In the genomic region with DNA sequence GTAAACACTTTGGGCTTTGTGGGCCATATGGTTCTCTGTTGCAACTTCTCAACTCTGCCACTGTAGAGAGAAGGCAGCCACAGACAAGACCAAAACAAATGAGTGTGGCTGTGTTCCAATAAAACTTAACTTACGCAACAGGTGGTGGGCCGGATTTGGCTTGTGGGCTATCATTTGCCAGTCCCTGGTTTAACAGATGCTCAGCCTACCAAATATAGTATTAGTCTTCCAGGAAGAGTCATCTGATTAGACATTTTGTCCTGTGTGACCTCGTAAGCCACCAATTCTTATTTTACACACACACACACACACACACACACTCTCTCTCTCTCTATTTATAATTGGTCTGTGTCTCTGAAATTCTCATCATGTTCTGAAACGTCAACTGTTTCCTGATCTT, we compare ENCODE assay signal across 8 cellular contexts.
A peak's percentile ranks its signal among the peaks of the same experiment; 100 is the strongest.
DNase-seq lines count a peak whose midpoint lies in the region; ATAC-seq, FAIRE-seq and TF ChIP-seq lines count a peak whose summit lies in the region.

No MANE protein-coding gene starts in this region.

- H4K8ac ChIP-seq in trophoblast cell (ENCODE audit: low read depth, low read length): no peak overlapping the region

- H2AFZ ChIP-seq in astrocyte (ENCODE audit: low read depth, low read length) (no peak overlapping the region), trophoblast cell (ENCODE audit: insufficient read depth, low read length, poor library complexity) (no peak overlapping the region)

- no peak overlapping the region for H2BK120ac ChIP-seq in trophoblast cell (ENCODE audit: insufficient read depth, low read length, poor library complexity)

- no peak overlapping the region for H3K9ac ChIP-seq in astrocyte (ENCODE audit: low read length)
- no peak overlapping the region for H3K9ac ChIP-seq in trophoblast cell (ENCODE audit: low read length)

- CTCF ChIA-PET in Caco-2 (lab: Charles Lee): interaction anchor here (0.8 kb wide), 1 partner anchor 31 kb away, joined by 3 read pairs; no protein-coding TSS in a partner anchor

- H4K12ac ChIP-seq in trophoblast cell (ENCODE audit: low read depth, low read length): no peak overlapping the region

- H4K20me1 ChIP-seq in astrocyte (ENCODE audit: insufficient read depth, low read length): peaks cover 95% of the 10 kb centered on the region

- FAIRE-seq in astrocyte (lab: Jason Lieb, UNC): no peak

- H3K27me3 ChIP-seq in CD4-positive, CD25-positive, alpha-beta regulatory T cell (ENCODE audit: control insufficient read depth, insufficient read depth, low read length): no peaks in the 10 kb centered on the region
- H3K27me3 ChIP-seq in astrocyte (ENCODE audit: insufficient read depth, low read length): no peaks in the 10 kb centered on the region
- H3K27me3 ChIP-seq in Caco-2 (replicated peaks; ENCODE audit: control insufficient read depth, insufficient read depth, low read length): no peaks in the 10 kb centered on the region
- no peaks in the 10 kb centered on the region for H3K27me3 ChIP-seq in trophoblast cell (ENCODE audit: insufficient read depth, low read length)

- no TSS peak for BruUV-seq in Caco-2 (replicated peaks; lab: Mats Ljungman, UMichigan)

- H4K91ac ChIP-seq in trophoblast cell (ENCODE audit: low read depth, low read length): no peak overlapping the region

- WGBS in trophoblast cell (ENCODE audit: extremely low coverage, insufficient coverage, insufficient read length): no CpG with 5 or more reads among the region's 4 CpGs

- peaks cover 32% of the 10 kb centered on the region for H3K36me3 Mint-ChIP-seq in CD4-positive, CD25-positive, alpha-beta regulatory T cell
- peaks cover 7% of the 10 kb centered on the region for H3K36me3 Mint-ChIP-seq in astrocyte (ENCODE audit: low read depth, unreplicated experiment)
- peaks cover 3% of the 10 kb centered on the region for H3K36me3 Mint-ChIP-seq in endothelial cell (ENCODE audit: low read depth, unreplicated experiment)
- H3K36me3 Mint-ChIP-seq in Caco-2 (ENCODE audit: insufficient read depth, unreplicated experiment): no peaks in the 10 kb centered on the region

- peaks cover 11% of the 10 kb centered on the region for H3K79me2 ChIP-seq in astrocyte (ENCODE audit: insufficient read depth, low read length)
- H3K79me2 ChIP-seq in trophoblast cell (ENCODE audit: control insufficient read depth, insufficient read depth, low read length, poor library complexity): no peaks in the 10 kb centered on the region

- H3K4me2 ChIP-seq in astrocyte (ENCODE audit: low read length) (peak overlapping the region; percentile 29), trophoblast cell (ENCODE audit: low read length) (no peak overlapping the region)

- peaks cover 0 to 16% (median 10%) of the 10 kb centered on the region in 4 donors for H3K4me1 Mint-ChIP-seq in CD4-positive, CD25-positive, alpha-beta regulatory T cell
- H3K4me1 Mint-ChIP-seq in astrocyte (ENCODE audit: low read depth, unreplicated experiment) (peaks cover 3% of the 10 kb centered on the region), endothelial cell (ENCODE audit: unreplicated experiment) (no peaks in the 10 kb centered on the region), Caco-2 (ENCODE audit: low read depth, unreplicated experiment) (peaks cover 14% of the 10 kb centered on the region)

- no peaks in the 10 kb centered on the region for H3K27me3 Mint-ChIP-seq in CD4-positive, CD25-positive, alpha-beta regulatory T cell
- no peaks in the 10 kb centered on the region for H3K27me3 Mint-ChIP-seq in astrocyte (ENCODE audit: low read depth, unreplicated experiment)
- H3K27me3 Mint-ChIP-seq in endothelial cell (ENCODE audit: unreplicated experiment): peaks cover 2% of the 10 kb centered on the region
- H3K27me3 Mint-ChIP-seq in Caco-2 (ENCODE audit: insufficient read depth, unreplicated experiment): no peaks in the 10 kb centered on the region

- peaks cover 16% of the 10 kb centered on the region for H3K36me3 ChIP-seq in CD4-positive, CD25-positive, alpha-beta regulatory T cell (ENCODE audit: control insufficient read depth, insufficient read depth, low read length)
- H3K36me3 ChIP-seq in astrocyte (ENCODE audit: insufficient read depth, low read length) (peaks cover 3% of the 10 kb centered on the region), Caco-2 (ENCODE audit: control insufficient read depth, insufficient read depth, low read length) (no peaks in the 10 kb centered on the region), trophoblast cell (ENCODE audit: control insufficient read depth in 1 of 2, insufficient read depth in 2 of 2, low read length in 2 of 2) (no peaks in the 10 kb centered on the region)

- no peak for ATAC-seq in CD4-positive, CD25-positive, alpha-beta regulatory T cell (ENCODE audit: low read depth in 2 of 2)

- intact Hi-C loops in Caco-2 (cut with micrococcal nuclease; ENCODE audit: unreplicated experiment): no loop called here

- no peaks in the 10 kb centered on the region for H3K79me1 ChIP-seq in trophoblast cell (ENCODE audit: low read length)

- H3K14ac ChIP-seq in trophoblast cell (ENCODE audit: low read length): no peak overlapping the region

- no peak for DNase-seq in CD4-positive, CD25-positive, alpha-beta regulatory T cell
- DNase-seq in NCI-H1105 (lab: John Stamatoyannopoulos, UW) (peak; percentile 9), astrocyte (ENCODE audit: low read depth) (peak; percentile 88), mucosa of gallbladder (ENCODE audit: low spot score) (peak; percentile 62), endothelial cell (ENCODE audit: low spot score) (no peak), Caco-2 (no peak), HUDEP-2 (lab: John Stamatoyannopoulos, UW; ENCODE audit: unreplicated experiment in 76 of 76) (no peak), trophoblast cell (no peak)

- H3K4me1 ChIP-seq in CD4-positive, CD25-positive, alpha-beta regulatory T cell (ENCODE audit: control insufficient read depth, insufficient read depth, low read length, poor library complexity, severe bottlenecking): no peaks in the 10 kb centered on the region
- H3K4me1 ChIP-seq in astrocyte (ENCODE audit: insufficient read depth, low read length) (peaks cover 14% of the 10 kb centered on the region), Caco-2 (no peaks in the 10 kb centered on the region), trophoblast cell (ENCODE audit: control insufficient read depth in 1 of 2, insufficient read depth in 2 of 2, low read length in 2 of 2) (peaks cover 0 to 7% of the 10 kb centered on the region in 2 experiments)

- no peak overlapping the region for H3K4me3 Mint-ChIP-seq in CD4-positive, CD25-positive, alpha-beta regulatory T cell
- no peak overlapping the region for H3K4me3 Mint-ChIP-seq in astrocyte (ENCODE audit: unreplicated experiment)
- H3K4me3 Mint-ChIP-seq in endothelial cell (ENCODE audit: unreplicated experiment): no peak overlapping the region
- H3K4me3 Mint-ChIP-seq in Caco-2 (ENCODE audit: unreplicated experiment): no peak overlapping the region

- no peak overlapping the region for H2AK5ac ChIP-seq in trophoblast cell (ENCODE audit: low read length)

- POLR2A ChIA-PET in Caco-2 (lab: Charles Lee): no interaction called here

- H3K18ac ChIP-seq in trophoblast cell (ENCODE audit: low read length): no peak overlapping the region

- peaks cover 0 to 2% (median 0%) of the 10 kb centered on the region in 7 donors for H3K9me3 Mint-ChIP-seq in CD4-positive, CD25-positive, alpha-beta regulatory T cell
- peaks cover 3% of the 10 kb centered on the region for H3K9me3 Mint-ChIP-seq in astrocyte (ENCODE audit: unreplicated experiment)
- no peaks in the 10 kb centered on the region for H3K9me3 Mint-ChIP-seq in endothelial cell (ENCODE audit: unreplicated experiment)
- H3K9me3 Mint-ChIP-seq in Caco-2 (ENCODE audit: unreplicated experiment): no peaks in the 10 kb centered on the region

- H3K27ac Mint-ChIP-seq in CD4-positive, CD25-positive, alpha-beta regulatory T cell: peak overlapping the region in 2 of 3 donors; percentile 39 to 63
- H3K27ac Mint-ChIP-seq in astrocyte (ENCODE audit: unreplicated experiment) (no peak overlapping the region), endothelial cell (ENCODE audit: unreplicated experiment) (no peak overlapping the region), Caco-2 (ENCODE audit: unreplicated experiment) (no peak overlapping the region)

- H2BK12ac ChIP-seq in trophoblast cell (ENCODE audit: low read length): no peak overlapping the region

- H3K27ac ChIP-seq in CD4-positive, CD25-positive, alpha-beta regulatory T cell (ENCODE audit: insufficient read depth, low read length, poor library complexity, severe bottlenecking): no peak overlapping the region
- H3K27ac ChIP-seq in astrocyte (ENCODE audit: low read depth, low read length) (no peak overlapping the region), trophoblast cell (ENCODE audit: low read depth, low read length) (no peak overlapping the region)

- no peak overlapping the region for H3K23ac ChIP-seq in trophoblast cell (ENCODE audit: low read length)

- H3K4ac ChIP-seq in trophoblast cell (ENCODE audit: low read depth, low read length): no peak overlapping the region

- no peak overlapping the region for H2BK5ac ChIP-seq in trophoblast cell (ENCODE audit: low read depth, low read length, poor library complexity)

- TF ChIP-seq CTCF in astrocyte (IDR thresholded peaks at IDR 0.05; ENCODE audit: insufficient read depth, low read depth, low read length) (no peak), endothelial cell (IDR thresholded peaks at IDR 0.05; ENCODE audit: unreplicated experiment) (no peak), Caco-2 (IDR thresholded peaks at IDR 0.05; ENCODE audit: insufficient read depth in 1 of 2, low read depth in 1 of 2, low read length in 1 of 2, severe bottlenecking in 1 of 2, unreplicated experiment in 1 of 2) (no peak)

- no peaks in the 10 kb centered on the region for H3K9me3 ChIP-seq in CD4-positive, CD25-positive, alpha-beta regulatory T cell (ENCODE audit: control insufficient read depth in 2 of 2, low read length in 2 of 2)
- H3K9me3 ChIP-seq in astrocyte (ENCODE audit: insufficient read depth, low read depth, low read length) (no peaks in the 10 kb centered on the region), Caco-2 (no peaks in the 10 kb centered on the region), trophoblast cell (ENCODE audit: insufficient read depth, low read depth, low read length) (no peaks in the 10 kb centered on the region)

- H3K4me3 ChIP-seq in CD4-positive, CD25-positive, alpha-beta regulatory T cell (ENCODE audit: low read depth, low read length): no peak overlapping the region
- H3K4me3 ChIP-seq in astrocyte (ENCODE audit: insufficient read depth, low read depth, low read length) (no peak overlapping the region), Caco-2 (ENCODE audit: low read depth, low read length) (no peak overlapping the region), trophoblast cell (ENCODE audit: low read depth, low read length) (no peak overlapping the region)

Comparison
In these comparisons a context has a peak if more than half of its experiments do, and no peak if none do; other contexts are left out.
1. DNase-seq: peak in NCI-H1105 (single experiment), astrocyte (single experiment) and mucosa of gallbladder (single experiment); none in CD4-positive, CD25-positive, alpha-beta regulatory T cell (0 of 3), endothelial cell (single experiment), Caco-2 (0 of 2), HUDEP-2 (0 of 76) and trophoblast cell (0 of 2).
2. H3K27ac Mint-ChIP-seq: peak in CD4-positive, CD25-positive, alpha-beta regulatory T cell (2 of 3); none in astrocyte (single experiment), endothelial cell (single experiment) and Caco-2 (single experiment).